9 cellular contexts compared by ENCODE assay signal in the genomic region with DNA sequence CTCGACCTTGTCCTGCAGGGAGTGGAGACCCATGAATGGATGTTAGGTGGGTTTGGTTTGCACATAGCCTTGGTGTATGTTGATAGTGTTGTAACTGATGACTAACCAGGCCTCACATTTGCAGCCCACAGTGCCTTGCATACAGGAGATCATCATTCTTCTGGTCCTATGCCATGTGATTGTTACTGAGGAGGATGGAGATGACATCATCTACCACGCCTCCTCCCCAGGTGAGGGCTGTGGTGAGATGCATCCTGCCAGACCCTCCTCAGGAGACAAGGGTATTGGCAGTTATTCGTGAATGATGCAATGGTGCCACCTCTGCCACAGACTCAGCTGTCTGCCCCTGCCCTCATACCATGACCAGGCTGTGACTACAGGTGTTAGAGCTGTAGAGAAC.
"Had no signal": no experiment of that assay in that cellular context is flagged by ENCODE, and none has a peak within 500 bp of the region (broad histone marks: within the 10 kb centered on the region; RNA-seq: fewer than 3 reads in every experiment).

No MANE protein-coding gene starts in this region.

- H3K9ac ChIP-seq: GM23248 had no signal

- H3K27ac ChIP-seq: GM23248 had no signal

- H3K9me3 ChIP-seq: HAP-1 had no signal

- H3K4me3 ChIP-seq: GM23248, HAP-1, K562 had no signal

- H3K36me3 ChIP-seq: HAP-1 had no signal

- H3K4me3 Mint-ChIP-seq: IgD-negative memory B cell had no signal

- DNase-seq: GM23248, GOT3, H7, KG1 had no signal

- FAIRE-seq: HTR-8/SVneo, K562 had no signal

- H3K27ac Mint-ChIP-seq: IgD-negative memory B cell had no signal

- H3K27me3 Mint-ChIP-seq: IgD-negative memory B cell had no signal

- H2AFZ ChIP-seq: GM23248 had no signal

- ATAC-seq: HCT116, K562 had no signal

- H3K4me1 ChIP-seq: HAP-1 had no signal
